In the genomic region with DNA sequence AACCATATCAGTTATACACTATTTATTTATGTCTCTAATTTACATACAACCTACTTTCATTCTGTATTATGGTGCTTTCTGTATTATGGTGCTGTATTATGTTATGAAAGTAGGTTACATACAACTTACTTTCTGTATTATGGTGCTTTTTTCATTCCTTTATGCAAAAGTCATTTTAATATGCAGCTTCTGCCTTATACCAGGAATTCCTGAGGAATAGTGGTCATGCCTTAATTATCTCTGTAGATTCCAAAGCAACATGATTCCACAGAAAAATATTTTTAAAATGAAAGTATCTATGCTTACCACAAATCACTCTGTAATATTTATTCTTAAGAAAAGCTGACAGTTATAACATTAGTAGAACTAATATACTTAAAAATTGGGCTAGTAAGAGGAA, we compare ENCODE assay signal across 34 cellular contexts.
DNase-seq lines count a peak whose midpoint lies in the region; TF ChIP-seq lines count a peak whose summit lies in the region.
"Had no signal": no experiment of that assay in that cellular context is flagged by ENCODE, and none has a peak within 500 bp of the region (broad histone marks: within the 10 kb centered on the region; RNA-seq: fewer than 3 reads in every experiment).

No MANE protein-coding gene starts in this region.

- no peak for TF ChIP-seq CTCF in astrocyte of the cerebellum (IDR thresholded peaks at IDR 0.05; ENCODE audit: low read depth, low read length, missing control alignments)
- no peak for TF ChIP-seq CTCF in fibroblast of the aortic adventitia (IDR thresholded peaks at IDR 0.05; ENCODE audit: insufficient read depth, low read length)

- in situ Hi-C loops in astrocyte of the cerebellum (cut with HindIII; ENCODE audit: low sequenced_read_pairs) (no loop called here), ACHN (cut with HindIII; ENCODE audit: low pct_ligation_motif_present, low pct_unique_long_range_greater_than_20kb, low sequenced_read_pairs) (no loop called here)

- peak; percentile 5 for DNase-seq in A172 (ENCODE audit: low spot score)
- DNase-seq in HS-27A (ENCODE audit: low read depth): peak; percentile 52
- peak; percentile 27 for DNase-seq in astrocyte of the cerebellum (ENCODE audit: low read depth)
- DNase-seq in fibroblast of the aortic adventitia (ENCODE audit: low read depth): peak; percentile 50
- no peak for DNase-seq in germinal center (ENCODE audit: low spot score)
- DNase-seq in NCI-H2107 (lab: John Stamatoyannopoulos, UW): no peak
- no peak for DNase-seq in ACHN
- DNase-seq in AML-193 (lab: John Stamatoyannopoulos, UW): no peak
- DNase-seq: activated CD4-positive, alpha-beta T cell treated with anti-CD3 and anti-CD28 coated beads for 4 hours; activated CD8-positive, alpha-beta T cell treated with anti-CD3 and anti-CD28 coated beads, Interleukin-2, amount 10 ng/mL, durations not matched to agents 7 days and 5 days; activated naive CD4-positive, alpha-beta T cell treated with anti-CD3 and anti-CD28 coated beads, Interleukin-2, amount 10 ng/mL, durations not matched to agents 7 days and 5 days; amygdala; BE2C; CD8-positive, alpha-beta memory T cell; central memory CD4-positive, alpha-beta T cell; endodermal cell; H7; Kasumi-1; left colon; MV-4-11; NCI-H1436 treated with DMSO at 0.1 percent for 48 hours; NCI-H2081 treated with DMSO at 0.1 percent for 48 hours; NCI-H345; NCI-H774; posterior cingulate gyrus; right cardiac atrium; SHP77 treated with DMSO at 0.1 percent for 48 hours; spleen; stimulated activated CD4-positive, alpha-beta T cell treated with anti-CD3 and anti-CD28 coated beads, Interleukin-2, amount 100 ng/mL, for 24 hours; stimulated activated naive CD8-positive, alpha-beta T cell treated with anti-CD3 and anti-CD28 coated beads, Interleukin-15, Interleukin-2, amounts not matched to agents 100 U/mL and 50 U/mL, for 24 hours; testis had no signal

- H3K4me3 ChIP-seq in astrocyte of the cerebellum (ENCODE audit: low read depth, low read length): no peak overlapping the region
- H3K4me3 ChIP-seq in fibroblast of the aortic adventitia (ENCODE audit: low read depth, low read length): no peak overlapping the region
- H3K4me3 ChIP-seq: GM12878, hepatocyte, neural progenitor cell, spleen, testis had no signal

Comparison
In these comparisons a context has a peak if more than half of its experiments do, and no peak if none do; other contexts are left out.
1. DNase-seq: peak in A172 (single experiment), HS-27A (single experiment), astrocyte of the cerebellum (single experiment) and fibroblast of the aortic adventitia (single experiment); none in germinal center (single experiment), NCI-H2107 (single experiment), ACHN (single experiment) and AML-193 (0 of 2).